In the genomic region with DNA sequence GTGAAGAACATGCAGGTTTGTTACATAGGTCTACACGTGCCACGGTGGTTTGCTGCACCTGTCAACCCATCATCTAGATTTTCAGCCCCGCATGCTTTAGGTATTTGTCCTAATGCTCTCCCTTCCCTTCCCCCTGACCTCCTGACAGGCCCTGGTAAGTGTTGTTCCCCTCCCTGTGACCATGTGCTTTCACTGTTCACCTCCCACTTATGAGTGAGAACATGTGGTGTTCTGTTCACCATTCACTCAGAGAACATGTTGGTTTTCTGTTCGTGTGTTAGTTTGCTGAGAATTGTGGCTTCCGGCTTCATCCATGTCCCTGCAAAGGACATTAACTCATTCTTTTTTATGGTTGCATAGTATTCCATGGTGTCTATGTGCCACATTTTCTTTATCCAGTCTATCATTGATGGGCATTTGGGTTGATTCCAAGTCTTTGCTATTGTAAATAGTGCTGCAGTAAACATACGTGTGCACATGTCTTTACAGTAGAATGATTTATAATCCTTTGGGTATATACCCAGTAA, we compare ENCODE assay signal across 6 cellular contexts. TPM values are rescaled to one million over a fixed set of nuclear protein-coding genes. Genes with fewer than 3 reads are reported as not detected.
DNase-seq lines count a peak whose midpoint lies in the region; ATAC-seq, FAIRE-seq and TF ChIP-seq lines count a peak whose summit lies in the region.
"Not testable (repeated sequence)": the region's sequence is repeated elsewhere in the genome, so short reads cannot be mapped to it uniquely, and the experiment has no call there.

No MANE protein-coding gene starts in this region.

- peak overlapping the region; percentile 55 for H3K27ac Mint-ChIP-seq in neural progenitor cell
- H3K27ac Mint-ChIP-seq in stimulated activated memory B cell treated with anti-CD40 and anti-IgM and Interleukin-4, amounts not matched to agents 10 μg/mL and 1 μg/mL and 100 μg/mL, for 72 hours: peak overlapping the region; percentile 38

- not testable (repeated sequence) for H3K4me3 Mint-ChIP-seq in neural progenitor cell; stimulated activated memory B cell treated with anti-CD40 and anti-IgM and Interleukin-4, amounts not matched to agents 10 μg/mL and 1 μg/mL and 100 μg/mL, for 72 hours

- H3K4me1 ChIP-seq in IMR-90 (ENCODE audit: control insufficient read depth, insufficient read depth, low read length) (peaks cover 25% of the 10 kb centered on the region), HepG2 (ENCODE audit: insufficient read depth, low read length) (peaks cover 55% of the 10 kb centered on the region), neural progenitor cell (peaks cover 12% of the 10 kb centered on the region)
- not testable (repeated sequence) for H3K4me1 ChIP-seq in K562 (replicated peaks in 1 of 2; ENCODE audit: control insufficient read depth in 2 of 2, insufficient read depth in 2 of 2, low read length in 2 of 2)

- not testable (repeated sequence) for H3K14ac ChIP-seq in IMR-90 (replicated peaks; ENCODE audit: low read depth, low read length)

- peak overlapping the region; percentile 84 for H2AK5ac ChIP-seq in IMR-90 (ENCODE audit: low read depth, low read length)

- H2BK120ac ChIP-seq in IMR-90 (ENCODE audit: low read depth, low read length): not testable (repeated sequence)

- H3K23ac ChIP-seq in IMR-90 (ENCODE audit: low read depth, low read length): not testable (repeated sequence)

- H3K4me2 ChIP-seq in IMR-90 (ENCODE audit: low read depth, low read length); K562 (ENCODE audit: insufficient read depth, low read length); HepG2 (ENCODE audit: low read depth, low read length); neural progenitor cell: not testable (repeated sequence)

- POLR2A ChIA-PET in IMR-90 (lab: Charles Lee; ENCODE audit: unreplicated experiment); K562 (lab: Yijun Ruan, JAX); HepG2 (lab: Yijun Ruan, JAX): not testable (repeated sequence)

- not testable (repeated sequence) for H3K56ac ChIP-seq in IMR-90 (ENCODE audit: extremely low read depth, insufficient read depth, low read length)

- not testable (repeated sequence) for H3K9me3 ChIP-seq in IMR-90 (ENCODE audit: control insufficient read depth, insufficient read depth, low read length); K562 (replicated peaks; ENCODE audit: control insufficient read depth, insufficient read depth, low read depth, low read length); HepG2 (ENCODE audit: low read length); neural progenitor cell (ENCODE audit: low read depth)

- TF ChIP-seq EP300 in K562 (IDR thresholded peaks at IDR 0.05; ENCODE audit: low read length); HepG2 (IDR thresholded peaks at IDR 0.05; ENCODE audit: low read depth in 2 of 2, low read length in 2 of 2); HepG2 (CRISPR knock-in tag; IDR thresholded peaks at IDR 0.05; ENCODE audit: borderline replicate concordance): not testable (repeated sequence)

- not testable (repeated sequence) for H3K9me3 Mint-ChIP-seq in neural progenitor cell; stimulated activated memory B cell treated with anti-CD40 and anti-IgM and Interleukin-4, amounts not matched to agents 10 μg/mL and 1 μg/mL and 100 μg/mL, for 72 hours

- peaks cover 14% of the 10 kb centered on the region for H4K20me1 ChIP-seq in IMR-90 (ENCODE audit: insufficient read depth, low read length)
- H4K20me1 ChIP-seq in K562 (replicated peaks; ENCODE audit: control insufficient read depth, insufficient read depth, low read length); HepG2 (ENCODE audit: insufficient read depth, low read length): not testable (repeated sequence)
- H4K20me1 ChIP-seq in neural progenitor cell (ENCODE audit: low read depth): peaks cover 20% of the 10 kb centered on the region

- not testable (repeated sequence) for H3K36me3 Mint-ChIP-seq in neural progenitor cell; stimulated activated memory B cell treated with anti-CD40 and anti-IgM and Interleukin-4, amounts not matched to agents 10 μg/mL and 1 μg/mL and 100 μg/mL, for 72 hours

- TF ChIP-seq RAD21 in IMR-90 (IDR thresholded peaks at IDR 0.05; ENCODE audit: low read length); K562 (CRISPR knock-in tag; conservative IDR thresholded peaks at IDR 0.05 in 1 of 2, IDR thresholded peaks at IDR 0.05 in 1 of 2); HepG2 (CRISPR knock-in tag; IDR thresholded peaks at IDR 0.05): not testable (repeated sequence)

- peak overlapping the region in 1 of 2 experiments; percentile 21; a peak in 1 of 4 replicates for H4K8ac ChIP-seq in IMR-90 (ENCODE audit: low read depth in 2 of 2, low read length in 2 of 2)

- H3K27me3 ChIP-seq in IMR-90 (ENCODE audit: control insufficient read depth, insufficient read depth, low read length); HepG2 (ENCODE audit: control insufficient read depth in 1 of 2, insufficient read depth in 2 of 2, low read length in 2 of 2); neural progenitor cell: not testable (repeated sequence)
- peaks cover 25 to 53% of the 10 kb centered on the region in 2 experiments; a peak in 4 of 5 replicates for H3K27me3 ChIP-seq in K562 (ENCODE audit: control insufficient read depth in 2 of 2, insufficient read depth in 2 of 2, low read length in 2 of 2)

- H3K9me1 ChIP-seq in IMR-90 (ENCODE audit: insufficient read depth, low read length): peaks cover 33% of the 10 kb centered on the region
- not testable (repeated sequence) for H3K9me1 ChIP-seq in K562 (ENCODE audit: control insufficient read depth, insufficient read depth, low read length)

- H4K5ac ChIP-seq in IMR-90 (ENCODE audit: low read depth, low read length): not testable (repeated sequence)

- in situ Hi-C loops in IMR-90 (cut with MboI; ENCODE audit: low sequenced_read_pairs); K562 (cut with MboI); HepG2 (cut with HindIII; ENCODE audit: extremely low pct_ligation_motif_present, low pct_unique_long_range_greater_than_20kb): not testable (repeated sequence)

- not testable (repeated sequence) for H2AFZ ChIP-seq in IMR-90 (replicated peaks; ENCODE audit: low read length, poor library complexity); K562 (ENCODE audit: low read depth, low read length); HepG2 (ENCODE audit: low read length); neural progenitor cell (replicated peaks)

- not testable (repeated sequence) for DNase-seq in IMR-90; K562 (ENCODE audit: extremely low read depth in 1 of 4, low spot score in 3 of 4); HepG2 (ENCODE audit: low spot score); neural progenitor cell (ENCODE audit: low spot score)

- not testable (repeated sequence) for BruUV-seq in IMR-90 (replicated peaks; lab: Mats Ljungman, UMichigan); K562 (replicated peaks; lab: Mats Ljungman, UMichigan); HepG2 (replicated peaks; lab: Mats Ljungman, UMichigan)

- dilution Hi-C loops in IMR-90 (cut with HindIII; ENCODE audit: low sequenced_read_pairs, unreplicated experiment): not testable (repeated sequence)

- CTCF ChIA-PET in IMR-90 (lab: Yijun Ruan, JAX); K562 (lab: Yijun Ruan, JAX; ENCODE audit: low intra/inter-chr PET ratio); HepG2 (lab: Yijun Ruan, JAX; ENCODE audit: low intra/inter-chr PET ratio, low total read pairs): not testable (repeated sequence)

- H3K9ac ChIP-seq in IMR-90 (ENCODE audit: low read depth, low read length); K562 (ENCODE audit: insufficient read depth in 1 of 2, low read depth in 2 of 2, low read length in 2 of 2); HepG2 (ENCODE audit: insufficient read depth, low read depth, low read length); neural progenitor cell: not testable (repeated sequence)

- TF ChIP-seq CTCF in IMR-90 (conservative IDR thresholded peaks at IDR 0.05; ENCODE audit: low read depth, low read length); VCaP (conservative IDR thresholded peaks at IDR 0.05); K562 (IDR thresholded peaks at IDR 0.05 in 2 of 3, conservative IDR thresholded peaks at IDR 0.05 in 1 of 3; ENCODE audit: insufficient read depth in 2 of 3, low read depth in 1 of 3, low read length in 3 of 3); HepG2 (CRISPR knock-in tag; IDR thresholded peaks at IDR 0.05); neural progenitor cell (IDR thresholded peaks at IDR 0.05): not testable (repeated sequence)

- not testable (repeated sequence) for H2BK5ac ChIP-seq in IMR-90 (ENCODE audit: low read depth, low read length, poor library complexity, severe bottlenecking)

- not testable (repeated sequence) for H3F3A ChIP-seq in neural progenitor cell (ENCODE audit: low read depth)

- peak overlapping the region; percentile 30; the same call in 1 of the 3 replicates for H2BK15ac ChIP-seq in IMR-90 (ENCODE audit: low read depth, low read length)

- H3K79me1 ChIP-seq in IMR-90 (ENCODE audit: low read depth in 1 of 2, low read length in 2 of 2): peaks cover 33 to 71% of the 10 kb centered on the region in 2 experiments

- peaks cover 79% of the 10 kb centered on the region for H3K4me1 Mint-ChIP-seq in neural progenitor cell
- H3K4me1 Mint-ChIP-seq in stimulated activated memory B cell treated with anti-CD40 and anti-IgM and Interleukin-4, amounts not matched to agents 10 μg/mL and 1 μg/mL and 100 μg/mL, for 72 hours: peaks cover 65% of the 10 kb centered on the region

- 0 out of 2 replicates have a peak overlapping the region, but pooled peaks have one; percentile 24 for H3K4ac ChIP-seq in IMR-90 (ENCODE audit: low read depth, low read length)

- not testable (repeated sequence) for H4K91ac ChIP-seq in IMR-90 (ENCODE audit: insufficient read depth, low read depth, low read length)

- H3K18ac ChIP-seq in IMR-90 (ENCODE audit: low read depth, low read length): not testable (repeated sequence)

- H2BK20ac ChIP-seq in IMR-90 (ENCODE audit: low read depth, low read length): not testable (repeated sequence)

- H2AK9ac ChIP-seq in IMR-90 (replicated peaks; ENCODE audit: low read depth, low read length, poor library complexity): not testable (repeated sequence)

- ATAC-seq in IMR-90 (ENCODE audit: low read depth); K562; HepG2; stimulated activated memory B cell treated with anti-CD40 and anti-IgM and Interleukin-4, amounts not matched to agents 10 μg/mL and 1 μg/mL and 100 μg/mL, for 72 hours: not testable (repeated sequence)

- WGBS in IMR-90 (ENCODE audit: extremely low coverage in 2 of 2, insufficient read length in 1 of 2), 2 experiments: no CpG with 5 or more reads among the region's 6 CpGs
- 22% methylated on average over 6 of the region's 6 CpGs for WGBS in K562 (ENCODE audit: insufficient coverage, low coverage, missing lambda C conversion rate)
- 91% methylated on average over 6 of the region's 6 CpGs for WGBS in HepG2 (ENCODE audit: low lambda C conversion rate)

- H3K27ac ChIP-seq in IMR-90 (ENCODE audit: insufficient read depth, low read length); K562 (ENCODE audit: extremely low read depth, low read depth, low read length); HepG2 (ENCODE audit: extremely low read length, insufficient read depth, low read length); neural progenitor cell: not testable (repeated sequence)
- peak overlapping the region; percentile 89 for H3K27ac ChIP-seq in VCaP

- peaks cover 21% of the 10 kb centered on the region for H3K27me3 Mint-ChIP-seq in neural progenitor cell (ENCODE audit: insufficient read depth, low read depth)
- peaks cover 38% of the 10 kb centered on the region for H3K27me3 Mint-ChIP-seq in stimulated activated memory B cell treated with anti-CD40 and anti-IgM and Interleukin-4, amounts not matched to agents 10 μg/mL and 1 μg/mL and 100 μg/mL, for 72 hours

- TF ChIP-seq POLR2A in IMR-90 (IDR thresholded peaks at IDR 0.05; ENCODE audit: low read depth, low read length); K562 (conservative IDR thresholded peaks at IDR 0.05); HepG2 (IDR thresholded peaks at IDR 0.05; ENCODE audit: insufficient read depth in 1 of 2, low read depth in 2 of 2, low read length in 2 of 2): not testable (repeated sequence)

- H3K36me3 ChIP-seq in IMR-90 (ENCODE audit: control insufficient read depth, insufficient read depth, low read length); K562 (ENCODE audit: control insufficient read depth, insufficient read depth, low read length); HepG2 (replicated peaks in 1 of 2; ENCODE audit: control insufficient read depth in 1 of 2, insufficient read depth in 2 of 2, low read length in 2 of 2); neural progenitor cell: not testable (repeated sequence)

- H3K79me2 ChIP-seq in K562 (ENCODE audit: control insufficient read depth, insufficient read depth, low read length); HepG2 (ENCODE audit: insufficient read depth, low read length); neural progenitor cell (ENCODE audit: low read depth): not testable (repeated sequence)

- H3K4me3 ChIP-seq in IMR-90 (ENCODE audit: insufficient read depth, low read depth, low read length); K562; HepG2 (replicated peaks in 1 of 3; ENCODE audit: insufficient read depth in 1 of 3, low read depth in 2 of 3, low read length in 3 of 3); neural progenitor cell: not testable (repeated sequence)

- intact Hi-C loops in IMR-90 (cut with micrococcal nuclease): loop anchor here (5.0 kb wide), 1 partner anchor 155 kb away; no protein-coding TSS in a partner anchor
- intact Hi-C loops in K562 (cut with micrococcal nuclease); HepG2 (cut with micrococcal nuclease; ENCODE audit: unreplicated experiment): not testable (repeated sequence)

- not testable (repeated sequence) for FAIRE-seq in K562 (lab: Jason Lieb, UNC); HepG2 (lab: Jason Lieb, UNC)

RNA-seq across cellular contexts. Expression of gene LRRFIP1, which starts 39.7 kb away (rescaled TPM):
- 52.2 and 63.0 TPM in 2 replicates for total RNA-seq in IMR-90 (2012; rRNA removed)
- 47.4 and 54.4 TPM in 2 replicates for polyA plus RNA-seq in IMR-90 (2012; rRNA removed)
- polyA plus RNA-seq in IMR-90 (2012; cell fraction: cytosol; rRNA removed): 22.4 and 32.2 TPM in 2 replicates
- polyA plus RNA-seq in IMR-90 (2012; cell fraction: nucleus; rRNA removed; ENCODE audit: low replicate concordance): 26.6 and 80.9 TPM in 2 replicates
- total RNA-seq in K562 (2011; cell fraction: chromatin; rRNA removed; ENCODE audit: low replicate concordance): 39.0 and 77.6 TPM in 2 replicates
- total RNA-seq in K562 (2011; cell fraction: nucleolus; rRNA removed): 15.0 and 23.0 TPM in 2 replicates
- 45.0 and 78.0 TPM in 2 replicates for total RNA-seq in K562 (2011; cell fraction: nucleoplasm; rRNA removed)
- total RNA-seq in K562 (2014; rRNA removed): 31.6 and 32.2 TPM in 2 replicates
- 33.1 and 38.9 TPM in 2 replicates for total RNA-seq in K562 (2014; rRNA removed; fragmentation: Illumina TruSeq; extraction: Trizol)
- total RNA-seq in K562 (2015; rRNA removed; fragmentation: Illumina TruSeq; extraction: Trizol): 25.5 and 28.1 TPM in 2 replicates
- total RNA-seq in K562 (2021): 31.3 and 31.4 TPM in 2 replicates
- polyA plus RNA-seq in K562 (2011; rRNA removed): 18.3 and 26.8 TPM in 2 replicates
- 8.0 and 11.2 TPM in 2 replicates for polyA plus RNA-seq in K562 (2011; cell fraction: cytosol; rRNA removed)
- polyA plus RNA-seq in K562 (2011; cell fraction: nucleus; rRNA removed): 15.4 and 17.6 TPM in 2 replicates
- 21.8 and 26.9 TPM in 2 replicates for polyA plus RNA-seq in K562 (2012)
- 41.9 and 45.2 TPM in 2 replicates for polyA plus RNA-seq in K562 (2014; fragmentation: Illumina TruSeq; extraction: Trizol)
- 10 to 100 TPM; 13.1 to 13.8 TPM for polyA plus RNA-seq in K562 (2014; fragmentation: Nextera tagmentation; extraction: Ambion mirVana)
- 35.6 and 39.5 TPM in 2 replicates for polyA plus RNA-seq in K562 (2014; rRNA removed)
- polyA minus RNA-seq in K562 (2011; rRNA and poly(A)+ RNA removed): 46.2 and 50.8 TPM in 2 replicates
- 14.3 and 18.8 TPM in 2 replicates for polyA minus RNA-seq in K562 (2011; cell fraction: cytosol; rRNA and poly(A)+ RNA removed)
- 12.4 and 19.2 TPM in 2 replicates for polyA minus RNA-seq in K562 (2011; cell fraction: nucleus; rRNA and poly(A)+ RNA removed)
- 15.9 and 22.0 TPM in 2 replicates for total RNA-seq in HepG2 (2016; rRNA removed; fragmentation: Illumina TruSeq; extraction: Trizol)
- total RNA-seq in HepG2 (2016; cell fraction: cytosol; rRNA removed; fragmentation: Illumina TruSeq; extraction: Trizol; ENCODE audit: low read depth): 11.0 and 11.2 TPM in 2 replicates
- total RNA-seq in HepG2 (2016; cell fraction: insoluble cytoplasmic fraction; rRNA removed; fragmentation: Illumina TruSeq; extraction: Trizol): 15.6 and 24.6 TPM in 2 replicates
- total RNA-seq in HepG2 (2016; cell fraction: membrane; rRNA removed; fragmentation: Illumina TruSeq; extraction: Trizol): 18.1 and 18.4 TPM in 2 replicates
- total RNA-seq in HepG2 (2016; cell fraction: nucleus; rRNA removed; fragmentation: Illumina TruSeq; extraction: Trizol): 31.0 and 33.7 TPM in 2 replicates
- polyA plus RNA-seq in HepG2 (2011; rRNA removed): 31.2 and 40.5 TPM in 2 replicates
- 19.8 and 25.0 TPM in 2 replicates for polyA plus RNA-seq in HepG2 (2011; cell fraction: cytosol; rRNA removed)
- 43.1 TPM in 2 replicates for polyA plus RNA-seq in HepG2 (2011; cell fraction: nucleus; rRNA removed)
- polyA plus RNA-seq in HepG2 (2012): 48.6 and 68.2 TPM in 2 replicates
- 5.6 and 6.5 TPM in 2 replicates for polyA plus RNA-seq in HepG2 (2016; cell fraction: cytosol; fragmentation: Illumina TruSeq; extraction: Trizol; ENCODE audit: low read depth)
- polyA plus RNA-seq in HepG2 (2016; cell fraction: insoluble cytoplasmic fraction; fragmentation: Illumina TruSeq; extraction: Trizol; ENCODE audit: low read depth): 43.3 and 43.5 TPM in 2 replicates
- polyA plus RNA-seq in HepG2 (2016; cell fraction: membrane; fragmentation: Illumina TruSeq; extraction: Trizol; ENCODE audit: low read depth): 10.6 and 13.6 TPM in 2 replicates
- 55.6 and 61.1 TPM in 2 replicates for polyA plus RNA-seq in HepG2 (2016; cell fraction: nucleus; fragmentation: Illumina TruSeq; extraction: Trizol; ENCODE audit: insufficient read depth, low read depth)
- polyA minus RNA-seq in HepG2 (2011; rRNA and poly(A)+ RNA removed; ENCODE audit: low replicate concordance): 26.4 and 35.1 TPM in 2 replicates
- 26.2 and 26.7 TPM in 2 replicates for polyA minus RNA-seq in HepG2 (2011; cell fraction: cytosol; rRNA and poly(A)+ RNA removed)
- polyA minus RNA-seq in HepG2 (2011; cell fraction: nucleus; rRNA and poly(A)+ RNA removed): 97.5 and 100 TPM in 2 replicates
- total RNA-seq in neural progenitor cell (ENCODE audit: low replicate concordance): 18.9 and 40.7 TPM in 2 replicates
